7 cellular contexts compared by ENCODE assay signal in genomic region chr16:82262244-82262643, GRCh38.
"Had no signal": no experiment of that assay in that cellular context is flagged by ENCODE, and none has a peak within 500 bp of the region (broad histone marks: within the 10 kb centered on the region; RNA-seq: fewer than 3 reads in every experiment).

No MANE protein-coding gene starts in this region.

- DNase-seq: H9, HCEC 1CT, HFFc6, KBM-7 had no signal

- H3K4me3 ChIP-seq: GM23338 had no signal

- H3K27ac ChIP-seq: HL-60 had no signal

- ATAC-seq: GM23338, HepG2 had no signal
